25 cellular contexts compared by ENCODE assay signal in genomic region chr17:42866216-42866615, GRCh38. TPM values are rescaled to one million over a fixed set of nuclear protein-coding genes. Genes with fewer than 3 reads are reported as not detected.
"Had no signal": no experiment of that assay in that cellular context is flagged by ENCODE, and none has a peak within 500 bp of the region (broad histone marks: within the 10 kb centered on the region; RNA-seq: fewer than 3 reads in every experiment).

No MANE protein-coding gene starts in this region.

- H3K27ac ChIP-seq: HL-60, SJSA1, SK-N-MC had no signal

- H3K36me3 ChIP-seq: MG63, SJSA1 had no signal

- H3K4me3 ChIP-seq: MG63, SJSA1, SK-N-MC had no signal

- H3K27me3 ChIP-seq: MG63 had no signal

- DNase-seq: IMR-90, Karpas-422, KG1, MG63, NCI-H1092, NCI-H1105 treated with DMSO at 0.1 percent for 48 hours, NCI-H1417 treated with DMSO at 0.1 percent for 48 hours, NCI-H146, NCI-H1694 treated with DMSO at 0.1 percent for 48 hours, NCI-H1930, NCI-H2081, NCI-H2107, NCI-H2227 treated with DMSO at 0.1 percent for 48 hours, NCI-H510A, NCI-H524 treated with DMSO at 0.1 percent for 48 hours, NCI-H69, NCI-H774, Right ventricle myocardium superior, RPMI8226, SIG-M5 had no signal

- H3K4me1 ChIP-seq: SJSA1 had no signal

- FAIRE-seq: HTR-8/SVneo, RCC 7860 had no signal

RNA-seq across cellular contexts. Expression of gene AOC3, which starts 15.2 kb away (rescaled TPM):
- total RNA-seq: IMR-90, SJSA1 had no signal

RNA-seq across cellular contexts. Expression of gene G6PC1, which starts 34.4 kb away (rescaled TPM):
- total RNA-seq: IMR-90, Right ventricle myocardium superior, SJSA1 had no signal
- polyA plus RNA-seq: IMR-90 had no signal
